7 cellular contexts compared by ENCODE assay signal in genomic region chr10:986137-986825, GRCh38. TPM values are rescaled to one million over a fixed set of nuclear protein-coding genes. Genes with fewer than 3 reads are reported as not detected.
DNase-seq lines count a peak whose midpoint lies in the region; ATAC-seq and TF ChIP-seq lines count a peak whose summit lies in the region.

No MANE protein-coding gene starts in this region.

- no peak overlapping the region for H3K4me3 Mint-ChIP-seq in chondrocyte (ENCODE audit: unreplicated experiment)

- H3K4me1 ChIP-seq in HCT116 (ENCODE audit: control insufficient read depth in 1 of 2, insufficient read depth in 2 of 2, low read length in 2 of 2) (peaks cover 12 to 38% of the 10 kb centered on the region in 2 experiments), tibial nerve (peaks cover 0 to 41% (median 18%) of the 10 kb centered on the region in 4 donors)

- POLR2A ChIA-PET in HCT116 (lab: Charles Lee): interaction anchor here (0.8 to 1.1 kb wide), 2 partner anchors 44 to 55 kb away, joined by 3 to 4 read pairs; partner anchors contain the start of gene LARP4B

- TF ChIP-seq CTCF in HCT116 (IDR thresholded peaks at IDR 0.05 in 2 of 3, conservative IDR thresholded peaks at IDR 0.05 in 1 of 3; ENCODE audit: borderline replicate concordance in 1 of 3, insufficient read depth in 1 of 3, low read depth in 2 of 3, low read length in 2 of 3) (no peak), chondrocyte (IDR thresholded peaks at IDR 0.05) (no peak), tibial nerve (IDR thresholded peaks at IDR 0.05) (no peak)

- H3K36me3 ChIP-seq in HCT116 (ENCODE audit: control insufficient read depth in 1 of 2, insufficient read depth in 2 of 2, low read length in 2 of 2) (peaks cover 2 to 18% of the 10 kb centered on the region in 2 experiments; a peak in 2 of 4 replicates), tibial nerve (no peaks in the 10 kb centered on the region)

- H3K9ac ChIP-seq in HCT116 (ENCODE audit: low read length): no peak overlapping the region; the same call in 1 of the 2 replicates

- no peak overlapping the region for H3K27ac ChIP-seq in HCT116 (ENCODE audit: low read depth, low read length)
- H3K27ac ChIP-seq in tibial nerve: no peak overlapping the region

- peaks cover 43% of the 10 kb centered on the region for H3K79me2 ChIP-seq in HCT116 (ENCODE audit: insufficient read depth, low read length)

- DNase-seq in HCT116 (ENCODE audit: low read depth, low spot score): no peak
- peak; percentile 77 for DNase-seq in NCI-H345 (lab: John Stamatoyannopoulos, UW)
- DNase-seq in chondrocyte (ENCODE audit: low spot score): no peak
- DNase-seq in posterior vena cava (ENCODE audit: low spot score): peak; percentile 4
- DNase-seq in T1000 (lab: John Stamatoyannopoulos, UW): no peak
- DNase-seq in tibial nerve (ENCODE audit: low spot score in 2 of 2): no peak

- CTCF ChIA-PET in HCT116 (lab: Charles Lee): no interaction called here

- TF ChIP-seq POLR2A in HCT116 (IDR thresholded peaks at IDR 0.05; ENCODE audit: borderline replicate concordance, extremely low read depth, insufficient read depth, insufficient read length) (no peak), tibial nerve (IDR thresholded peaks at IDR 0.05) (no peak)

- BruUV-seq in HCT116 (replicated peaks; lab: Mats Ljungman, UMichigan): no TSS peak

- H3K27ac Mint-ChIP-seq in chondrocyte (ENCODE audit: unreplicated experiment): peak overlapping the region; percentile 96

- 86 to 93% methylated on average over 7 of the region's 7 CpGs for WGBS in tibial nerve, 2 donors

- no peaks in the 10 kb centered on the region for H3K9me2 ChIP-seq in HCT116 (ENCODE audit: insufficient read depth)

- H3K4me3 ChIP-seq in HCT116 (replicated peaks in 1 of 2; ENCODE audit: low read depth in 1 of 2, low read length in 2 of 2): no peak overlapping the region
- no peak overlapping the region for H3K4me3 ChIP-seq in tibial nerve

- no peaks in the 10 kb centered on the region; a peak in 1 of 4 replicates for H3K9me3 ChIP-seq in HCT116 (ENCODE audit: control insufficient read depth in 1 of 2, insufficient read depth in 1 of 2, low read depth in 1 of 2, low read length in 2 of 2)
- peaks cover 0 to under 1% (median 0%) of the 10 kb centered on the region in 4 donors for H3K9me3 ChIP-seq in tibial nerve

- H2AFZ ChIP-seq in HCT116 (ENCODE audit: low read depth, low read length, poor library complexity, severe bottlenecking): no peak overlapping the region

- peak overlapping the region; percentile 84 for H3K4me2 ChIP-seq in HCT116 (ENCODE audit: low read length)

- no peaks in the 10 kb centered on the region for H3K9me3 Mint-ChIP-seq in chondrocyte (ENCODE audit: low read depth)

- TF ChIP-seq RAD21 in HCT116 (IDR thresholded peaks at IDR 0.05; ENCODE audit: low read depth): no peak

- H3K27me3 ChIP-seq in HCT116 (ENCODE audit: insufficient read depth, low read length): no peaks in the 10 kb centered on the region
- no peaks in the 10 kb centered on the region for H3K27me3 ChIP-seq in tibial nerve

- ATAC-seq in HCT116 (no peak), GM21390 (IDR thresholded peaks at IDR 0.05; ENCODE audit: unreplicated experiment) (no peak)

- H3K36me3 Mint-ChIP-seq in chondrocyte (ENCODE audit: low read depth): peaks cover 3% of the 10 kb centered on the region

- no peak for TF ChIP-seq EP300 in tibial nerve (IDR thresholded peaks at IDR 0.05)

- RAD21 ChIA-PET in HCT116 (lab: Charles Lee; ENCODE audit: low non-redundant PET in 1 of 2, low total read pairs in 2 of 2, uncharacterized antibody in 2 of 2, unreplicated experiment in 2 of 2): no interaction called here

- H4K20me1 ChIP-seq in HCT116 (ENCODE audit: insufficient read depth): peaks cover 14% of the 10 kb centered on the region; the same call in 1 of the 2 replicates

- H3K27me3 Mint-ChIP-seq in chondrocyte (ENCODE audit: low read depth): no peaks in the 10 kb centered on the region

- H3K4me1 Mint-ChIP-seq in chondrocyte (ENCODE audit: low read depth): peaks cover 37% of the 10 kb centered on the region

- intact Hi-C loops in HCT116 (cut with micrococcal nuclease): loop anchor here (5.0 kb wide), 1 partner anchor 59 kb away; no protein-coding TSS in a partner anchor
- intact Hi-C loops in posterior vena cava (cut with DNase I): no loop called here

TF ChIP-seq in HCT116, 20 proteins besides CTCF, POLR2A, EP300 and RAD21:
- TF ChIP-seq CBX3 (IDR thresholded peaks at IDR 0.05; ENCODE audit: low read depth) (no peak), CEBPB (IDR thresholded peaks at IDR 0.05; ENCODE audit: low read depth) (no peak), ZBTB33 (IDR thresholded peaks at IDR 0.05; ENCODE audit: extremely low read depth, insufficient replicate concordance, low read length) (no peak), SRF (IDR thresholded peaks at IDR 0.05; ENCODE audit: low read depth) (no peak), ZFX (IDR thresholded peaks at IDR 0.05) (no peak), ELF1 (IDR thresholded peaks at IDR 0.05; ENCODE audit: borderline replicate concordance, low read depth) (no peak), EZH2phosphoT487 (IDR thresholded peaks at IDR 0.05; ENCODE audit: borderline replicate concordance) (no peak), YY1 (IDR thresholded peaks at IDR 0.05; ENCODE audit: extremely low read depth, insufficient replicate concordance, low read depth, low read length) (no peak), TCF7L2 (IDR thresholded peaks at IDR 0.05; ENCODE audit: borderline replicate concordance, extremely low read depth, insufficient read depth, insufficient read length) (no peak), ATF3 (IDR thresholded peaks at IDR 0.05) (no peak), SP1 (IDR thresholded peaks at IDR 0.05; ENCODE audit: low read depth) (no peak), ZNF274 (IDR thresholded peaks at IDR 0.05; ENCODE audit: low read depth, low read length) (no peak), POLR2AphosphoS5 (IDR thresholded peaks at IDR 0.05; ENCODE audit: low read depth, low read length) (no peak), JUND (IDR thresholded peaks at IDR 0.05) (no peak), EZH2 (IDR thresholded peaks at IDR 0.05) (no peak), FOSL1 (IDR thresholded peaks at IDR 0.05; ENCODE audit: low read depth) (no peak), MAX (IDR thresholded peaks at IDR 0.05) (no peak), EGR1 (IDR thresholded peaks at IDR 0.05; ENCODE audit: low read depth) (no peak)

RNA-seq across cellular contexts. Expression of gene GTPBP4, which starts 2.0 kb away (rescaled TPM):
- total RNA-seq in HCT116 (2021; ENCODE audit: unreplicated experiment) (111 TPM), chondrocyte (48.5 to 57.8 TPM (median 54.8 TPM) in 3 replicates), posterior vena cava (10 to 100 TPM; 35.3 to 42.3 TPM), tibial nerve (10 to 100 TPM; 19.0 to 45.0 (median 33.9) TPM)
- polyA plus RNA-seq in HCT116 (2012): 41.8 and 49.2 TPM in 2 replicates

RNA-seq across cellular contexts. Expression of gene IDI2, which starts 39.4 kb away (rescaled TPM):
- total RNA-seq in HCT116 (2021; ENCODE audit: unreplicated experiment): not detected
- polyA plus RNA-seq in HCT116 (2012): not detected in 2 replicates
- not detected in 3 replicates for total RNA-seq in chondrocyte
- not detected for total RNA-seq in posterior vena cava
- total RNA-seq in tibial nerve: under 1 TPM in 1 of 4 donors, not detected in 3; 0.30 TPM

RNA-seq across cellular contexts. Expression of gene LARP4B, which starts 54.8 kb away (rescaled TPM):
- total RNA-seq in HCT116 (2021; ENCODE audit: unreplicated experiment) (122 TPM), chondrocyte (57.4 to 72.0 TPM (median 67.1 TPM) in 3 replicates), posterior vena cava (10 to 100 TPM; 49.6 to 57.8 TPM), tibial nerve (10 to 100 TPM; 50.2 to 64.7 (median 58.6) TPM)
- 33.4 and 34.3 TPM in 2 replicates for polyA plus RNA-seq in HCT116 (2012)

Comparison
In these comparisons a context has a peak if more than half of its experiments do, and no peak if none do; other contexts are left out.
1. DNase-seq: peak in NCI-H345 (single experiment) and posterior vena cava (single experiment); none in HCT116 (single experiment), chondrocyte (single experiment), T1000 (single experiment) and tibial nerve (0 of 2).